7 cellular contexts compared by ENCODE assay signal in genomic region chr1:241518447-241519307, GRCh38. TPM values are rescaled to one million over a fixed set of nuclear protein-coding genes. Genes with fewer than 3 reads are reported as not detected.
A peak's percentile ranks its signal among the peaks of the same experiment; 100 is the strongest.
DNase-seq lines count a peak whose midpoint lies in the region; ATAC-seq and TF ChIP-seq lines count a peak whose summit lies in the region.

No MANE protein-coding gene starts in this region.

- TF ChIP-seq CTCF in HEK293 (tag by site-specific recombination; IDR thresholded peaks at IDR 0.05): no peak
- TF ChIP-seq CTCF in MM.1S (IDR thresholded peaks at IDR 0.05; ENCODE audit: low read length): no peak
- no peak for TF ChIP-seq CTCF in left ventricle myocardium inferior (IDR thresholded peaks at IDR 0.05; ENCODE audit: borderline replicate concordance)

- DNase-seq in MM.1S (peak; percentile 58), left ventricle myocardium inferior (no peak), putamen (ENCODE audit: low spot score) (peak; percentile 26), D341Med (ENCODE audit: low spot score) (no peak)

- POLR2A ChIA-PET in HEK293 (lab: Yijun Ruan, JAX): no interaction called here

- H3K4me1 ChIP-seq in HEK293 (ENCODE audit: control insufficient read depth, insufficient read depth, low read length) (no peaks in the 10 kb centered on the region), MM.1S (ENCODE audit: low read length) (peaks cover 15% of the 10 kb centered on the region), left ventricle myocardium inferior (peaks cover 49% of the 10 kb centered on the region)

- no peaks in the 10 kb centered on the region for H3F3A ChIP-seq in MM.1S (ENCODE audit: insufficient read depth, low read length)

- H3K79me2 ChIP-seq in MM.1S (ENCODE audit: low read length): peaks cover 58% of the 10 kb centered on the region

- H3K27me3 Mint-ChIP-seq in activated naive CD8-positive, alpha-beta T cell: peaks cover 9% of the 10 kb centered on the region

- H2AFZ ChIP-seq in MM.1S (ENCODE audit: low read length): peak overlapping the region; percentile 61

- H3K36me3 Mint-ChIP-seq in activated naive CD8-positive, alpha-beta T cell: peaks cover 8% of the 10 kb centered on the region

- peak overlapping the region; percentile 84 for H3K9ac ChIP-seq in MM.1S (ENCODE audit: low read length)

- H3K4me1 Mint-ChIP-seq in activated naive CD8-positive, alpha-beta T cell (ENCODE audit: low read depth): peaks cover 27% of the 10 kb centered on the region

- peak overlapping the region; percentile 79 for H3K4me2 ChIP-seq in MM.1S (ENCODE audit: low read depth, low read length)

- H3K9me3 Mint-ChIP-seq in activated naive CD8-positive, alpha-beta T cell (ENCODE audit: low read depth): no peaks in the 10 kb centered on the region

- no peaks in the 10 kb centered on the region for H3K9me3 ChIP-seq in HEK293 (ENCODE audit: control insufficient read depth, insufficient read depth, low read depth, low read length)
- H3K9me3 ChIP-seq in MM.1S (replicated peaks; ENCODE audit: insufficient read depth, low read length): no peaks in the 10 kb centered on the region
- H3K9me3 ChIP-seq in left ventricle myocardium inferior (replicated peaks): no peaks in the 10 kb centered on the region

- no peaks in the 10 kb centered on the region for H3K9me2 ChIP-seq in MM.1S (replicated peaks; ENCODE audit: insufficient read depth, low read length)

- H3K27ac ChIP-seq in HEK293 (ENCODE audit: extremely low read depth, low read depth, low read length) (peak overlapping the region; percentile 17; the same call in 1 of the 2 replicates), MM.1S (ENCODE audit: low read length) (peak overlapping the region; percentile 80), left ventricle myocardium inferior (replicated peaks) (peak overlapping the region; percentile 94)

- peaks cover 9% of the 10 kb centered on the region; the same call in 1 of the 2 replicates for H4K20me1 ChIP-seq in MM.1S (ENCODE audit: insufficient read depth, low read length)

- intact Hi-C loops in left ventricle myocardium inferior (cut with micrococcal nuclease): no loop called here

- peak overlapping the region; percentile 95 for H3K4me3 Mint-ChIP-seq in activated naive CD8-positive, alpha-beta T cell

- peak overlapping the region; percentile 88 for H3K27ac Mint-ChIP-seq in activated naive CD8-positive, alpha-beta T cell

- CTCF ChIA-PET in HEK293 (lab: Yijun Ruan, JAX): interaction anchor here (1.0 kb wide), 1 partner anchor 21 kb away, joined by 4 read pairs; no protein-coding TSS in a partner anchor

- no peaks in the 10 kb centered on the region for H3K27me3 ChIP-seq in MM.1S (replicated peaks; ENCODE audit: insufficient read depth, low read length)
- H3K27me3 ChIP-seq in left ventricle myocardium inferior (ENCODE audit: low read depth): peaks cover 21% of the 10 kb centered on the region

- ATAC-seq in GM18508 (IDR thresholded peaks at IDR 0.05; ENCODE audit: insufficient read depth, unreplicated experiment): peak; percentile 3

- H3K4me3 ChIP-seq in HEK293 (ENCODE audit: low read depth, low read length) (peak overlapping the region; percentile 79), MM.1S (ENCODE audit: low read length) (peak overlapping the region; percentile 87), left ventricle myocardium inferior (peak overlapping the region; percentile 93)

- H3K36me3 ChIP-seq in HEK293 (ENCODE audit: control insufficient read depth in 2 of 2, insufficient read depth in 1 of 2, low read length in 2 of 2): peaks cover 0 to 19% of the 10 kb centered on the region in 2 experiments; a peak in 1 of 3 replicates
- peaks cover 18% of the 10 kb centered on the region for H3K36me3 ChIP-seq in MM.1S (replicated peaks; ENCODE audit: insufficient read depth, low read length)
- H3K36me3 ChIP-seq in left ventricle myocardium inferior: peaks cover 28% of the 10 kb centered on the region

TF ChIP-seq in HEK293, 187 proteins besides CTCF, POLR2A, EP300 and RAD21:
- no peak for TF ChIP-seq GLIS2 (tag by site-specific recombination; IDR thresholded peaks at IDR 0.05)
- peak; percentile 56; the same call in 1 of the 2 replicates for TF ChIP-seq ZNF335 (tag by site-specific recombination; conservative IDR thresholded peaks at IDR 0.05)
- no peak for TF ChIP-seq ZNF341 (tag by site-specific recombination; IDR thresholded peaks at IDR 0.05; ENCODE audit: low read depth)
- TF ChIP-seq, protein P1, sequence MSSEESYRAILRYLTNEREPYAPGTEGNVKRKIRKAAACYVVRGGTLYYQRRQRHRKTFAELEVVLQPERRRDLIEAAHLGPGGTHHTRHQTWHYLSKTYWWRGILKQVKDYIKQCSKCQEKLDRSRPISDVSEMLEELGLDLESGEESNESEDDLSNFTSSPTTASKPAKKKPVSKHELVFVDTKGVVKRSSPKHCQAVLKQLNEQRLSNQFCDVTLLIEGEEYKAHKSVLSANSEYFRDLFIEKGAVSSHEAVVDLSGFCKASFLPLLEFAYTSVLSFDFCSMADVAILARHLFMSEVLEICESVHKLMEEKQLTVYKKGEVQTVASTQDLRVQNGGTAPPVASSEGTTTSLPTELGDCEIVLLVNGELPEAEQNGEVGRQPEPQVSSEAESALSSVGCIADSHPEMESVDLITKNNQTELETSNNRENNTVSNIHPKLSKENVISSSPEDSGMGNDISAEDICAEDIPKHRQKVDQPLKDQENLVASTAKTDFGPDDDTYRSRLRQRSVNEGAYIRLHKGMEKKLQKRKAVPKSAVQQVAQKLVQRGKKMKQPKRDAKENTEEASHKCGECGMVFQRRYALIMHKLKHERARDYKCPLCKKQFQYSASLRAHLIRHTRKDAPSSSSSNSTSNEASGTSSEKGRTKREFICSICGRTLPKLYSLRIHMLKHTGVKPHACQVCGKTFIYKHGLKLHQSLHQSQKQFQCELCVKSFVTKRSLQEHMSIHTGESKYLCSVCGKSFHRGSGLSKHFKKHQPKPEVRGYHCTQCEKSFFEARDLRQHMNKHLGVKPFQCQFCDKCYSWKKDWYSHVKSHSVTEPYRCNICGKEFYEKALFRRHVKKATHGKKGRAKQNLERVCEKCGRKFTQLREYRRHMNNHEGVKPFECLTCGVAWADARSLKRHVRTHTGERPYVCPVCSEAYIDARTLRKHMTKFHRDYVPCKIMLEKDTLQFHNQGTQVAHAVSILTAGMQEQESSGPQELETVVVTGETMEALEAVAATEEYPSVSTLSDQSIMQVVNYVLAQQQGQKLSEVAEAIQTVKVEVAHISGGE (tag by site-specific recombination; conservative IDR thresholded peaks at IDR 0.05; ENCODE audit: low read depth): no peak
- TF ChIP-seq GLIS1 (tag by site-specific recombination; IDR thresholded peaks at IDR 0.05): no peak
- no peak for TF ChIP-seq ZBTB44 (tag by site-specific recombination; IDR thresholded peaks at IDR 0.05)

RNA-seq across cellular contexts. Expression of gene FH, which starts 0.9 kb away (rescaled TPM):
- 224 TPM for total RNA-seq in left ventricle myocardium inferior

RNA-seq across cellular contexts. Expression of gene KMO, which starts 13.5 kb away (rescaled TPM):
- not detected for total RNA-seq in left ventricle myocardium inferior

Comparison
In these comparisons a context has a peak if more than half of its experiments do, and no peak if none do; other contexts are left out.
1. H3K27ac ChIP-seq: peak in every context shown above with its lines; median percentile 94 in left ventricle myocardium inferior; 80 in MM.1S; 17 in HEK293.
2. DNase-seq: peak in MM.1S (single experiment) and putamen (single experiment); none in left ventricle myocardium inferior (single experiment) and D341Med (single experiment).
3. Peak in every context shown above with its lines, with median percentiles within 50 percentile points of each other: H3K4me3 ChIP-seq.